ENCODE assay signal across 4 cellular contexts in the genomic region with DNA sequence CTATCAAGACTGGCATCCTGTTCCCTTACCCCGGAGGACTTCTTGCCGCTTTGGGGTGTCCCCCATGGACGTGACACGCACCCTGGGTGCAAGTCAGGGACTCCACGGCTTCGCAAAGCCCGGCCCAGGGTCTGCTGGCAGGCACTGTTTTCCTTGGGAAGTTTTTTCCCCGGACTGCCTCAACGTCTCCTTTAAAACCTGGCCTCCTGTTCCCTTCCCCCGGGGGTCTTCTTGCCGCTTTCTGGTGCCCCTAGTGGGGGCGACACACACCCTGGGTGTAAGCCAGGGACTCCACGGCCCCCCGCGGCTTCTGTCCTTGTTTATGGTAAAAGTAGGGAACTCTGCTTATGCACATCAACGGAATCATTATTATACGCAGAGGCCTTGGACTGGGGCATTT.
"Had no signal": no experiment of that assay in that cellular context is flagged by ENCODE, and none has a peak within 500 bp of the region (broad histone marks: within the 10 kb centered on the region; RNA-seq: fewer than 3 reads in every experiment).

No MANE protein-coding gene starts in this region.

- H3K4me3 ChIP-seq: GM23338 had no signal

- ATAC-seq: GM23338 had no signal

- DNase-seq: H9, HCEC 1CT, IMR-90 had no signal
